In genomic region chr3:141414800-141415462, GRCh38 we compare ENCODE assay signal across 11 cellular contexts. TPM values are rescaled to one million over a fixed set of nuclear protein-coding genes. Genes with fewer than 3 reads are reported as not detected.
DNase-seq lines count a peak whose midpoint lies in the region; ATAC-seq and TF ChIP-seq lines count a peak whose summit lies in the region.
"Had no signal": no experiment of that assay in that cellular context is flagged by ENCODE, and none has a peak within 500 bp of the region (broad histone marks: within the 10 kb centered on the region; RNA-seq: fewer than 3 reads in every experiment).

No MANE protein-coding gene starts in this region.

- H3K9me3 ChIP-seq in suprapubic skin: no peaks in the 10 kb centered on the region
- H3K9me3 ChIP-seq: prostate gland had no signal

- H3K36me3 Mint-ChIP-seq in activated T-cell treated with anti-CD3 and anti-CD28 coated beads, Interleukin-2, amount 50 U/mL, for 24 hours (ENCODE audit: low read depth): peaks cover 54% of the 10 kb centered on the region
- H3K36me3 Mint-ChIP-seq in activated T-helper 17 cell treated with anti-CD3 and anti-CD28 coated beads, Interleukin-2, amount 50 U/mL, for 72 hours (ENCODE audit: low read depth): peaks cover 70% of the 10 kb centered on the region

- H3K9me3 Mint-ChIP-seq in activated T-cell treated with anti-CD3 and anti-CD28 coated beads, Interleukin-2, amount 50 U/mL, for 24 hours: peaks cover 2% of the 10 kb centered on the region
- H3K9me3 Mint-ChIP-seq in activated T-helper 17 cell treated with anti-CD3 and anti-CD28 coated beads, Interleukin-2, amount 50 U/mL, for 72 hours: no peaks in the 10 kb centered on the region

- peak overlapping the region; percentile 95 for H3K27ac ChIP-seq in suprapubic skin

- no peaks in the 10 kb centered on the region for H3K27me3 Mint-ChIP-seq in activated T-cell treated with anti-CD3 and anti-CD28 coated beads, Interleukin-2, amount 50 U/mL, for 24 hours
- H3K27me3 Mint-ChIP-seq in activated T-helper 17 cell treated with anti-CD3 and anti-CD28 coated beads, Interleukin-2, amount 50 U/mL, for 72 hours: no peaks in the 10 kb centered on the region
- H3K27me3 Mint-ChIP-seq: dendritic cell treated with granulocyte-macrophage colony-stimulating factor and Interleukin-4, amounts not matched to agents 40 ng/mL and 50 ng/mL, for 4 days had no signal

- H3K4me3 ChIP-seq in fibroblast of the aortic adventitia (ENCODE audit: low read depth, low read length) (no peak overlapping the region), suprapubic skin (no peak overlapping the region)
- H3K4me3 ChIP-seq: prostate gland had no signal

- WGBS in suprapubic skin: 85% methylated on average over 5 of the region's 5 CpGs

- peak; percentile 62 for ATAC-seq in activated T-helper 17 cell treated with anti-CD3 and anti-CD28 coated beads, Interleukin-2, amount 50 U/mL, for 72 hours (replicated peaks)
- ATAC-seq in HG02938 (IDR thresholded peaks at IDR 0.05; ENCODE audit: unreplicated experiment) (no peak), GM19035 (IDR thresholded peaks at IDR 0.05; ENCODE audit: unreplicated experiment) (no peak)

- peaks cover 61% of the 10 kb centered on the region for H3K4me1 ChIP-seq in suprapubic skin

- TF ChIP-seq POLR2A in suprapubic skin (IDR thresholded peaks at IDR 0.05): no peak

- TF ChIP-seq EP300 in suprapubic skin (IDR thresholded peaks at IDR 0.05): no peak

- H3K36me3 ChIP-seq in suprapubic skin: peaks cover 26% of the 10 kb centered on the region
- H3K36me3 ChIP-seq: prostate gland had no signal

- H3K27ac Mint-ChIP-seq in activated T-cell treated with anti-CD3 and anti-CD28 coated beads, Interleukin-2, amount 50 U/mL, for 24 hours: peak overlapping the region; percentile 99
- peak overlapping the region; percentile 90 for H3K27ac Mint-ChIP-seq in activated T-helper 17 cell treated with anti-CD3 and anti-CD28 coated beads, Interleukin-2, amount 50 U/mL, for 72 hours
- H3K27ac Mint-ChIP-seq: dendritic cell treated with granulocyte-macrophage colony-stimulating factor and Interleukin-4, amounts not matched to agents 40 ng/mL and 50 ng/mL, for 4 days had no signal

- no peaks in the 10 kb centered on the region for H3K27me3 ChIP-seq in suprapubic skin

- no peak for DNase-seq in activated T-cell treated with anti-CD3 and anti-CD28 coated beads, Interleukin-2, amount 50 U/mL, for 24 hours
- DNase-seq in activated T-cell treated with anti-CD3 and anti-CD28 coated beads, Interleukin-2, amount 50 U/mL, for 1 hour: no peak
- DNase-seq in fibroblast of the aortic adventitia (ENCODE audit: low read depth) (peak; percentile 75), suprapubic skin (ENCODE audit: low spot score in 2 of 2) (no peak), T1000 (lab: John Stamatoyannopoulos, UW) (no peak)
- DNase-seq: activated CD4-positive, alpha-beta T cell treated with anti-CD3 and anti-CD28 coated beads, Interleukin-2, amount 50 U/mL, for 4 hours had no signal

- peaks cover 85% of the 10 kb centered on the region for H3K4me1 Mint-ChIP-seq in activated T-cell treated with anti-CD3 and anti-CD28 coated beads, Interleukin-2, amount 50 U/mL, for 24 hours (ENCODE audit: low read depth)
- H3K4me1 Mint-ChIP-seq in activated T-helper 17 cell treated with anti-CD3 and anti-CD28 coated beads, Interleukin-2, amount 50 U/mL, for 72 hours: peaks cover 56% of the 10 kb centered on the region

- TF ChIP-seq CTCF in fibroblast of the aortic adventitia (IDR thresholded peaks at IDR 0.05; ENCODE audit: insufficient read depth, low read length) (no peak), suprapubic skin (IDR thresholded peaks at IDR 0.05) (no peak)

- H3K4me3 Mint-ChIP-seq in activated T-cell treated with anti-CD3 and anti-CD28 coated beads, Interleukin-2, amount 50 U/mL, for 24 hours: peak overlapping the region; percentile 19
- H3K4me3 Mint-ChIP-seq in activated T-helper 17 cell treated with anti-CD3 and anti-CD28 coated beads, Interleukin-2, amount 50 U/mL, for 72 hours: peak overlapping the region; percentile 78
- H3K4me3 Mint-ChIP-seq: dendritic cell treated with granulocyte-macrophage colony-stimulating factor and Interleukin-4, amounts not matched to agents 40 ng/mL and 50 ng/mL, for 4 days had no signal

RNA-seq across cellular contexts. Expression of gene ZBTB38, which starts 46.6 kb away (rescaled TPM):
- 10 to 100 TPM; 33.3 to 45.6 TPM for total RNA-seq in activated T-helper 17 cell treated with anti-CD3 and anti-CD28 coated beads, Interleukin-2, amount 50 U/mL, for 72 hours
- 52.4 and 267 TPM in 2 replicates for total RNA-seq in fibroblast of the aortic adventitia (ENCODE audit: low replicate concordance)
- 100 to 1,000 TPM in 1 of 4 donors, 10 to 100 TPM in 3; 65.8 to 101 (median 85.9) TPM for total RNA-seq in suprapubic skin
